In the genomic region with DNA sequence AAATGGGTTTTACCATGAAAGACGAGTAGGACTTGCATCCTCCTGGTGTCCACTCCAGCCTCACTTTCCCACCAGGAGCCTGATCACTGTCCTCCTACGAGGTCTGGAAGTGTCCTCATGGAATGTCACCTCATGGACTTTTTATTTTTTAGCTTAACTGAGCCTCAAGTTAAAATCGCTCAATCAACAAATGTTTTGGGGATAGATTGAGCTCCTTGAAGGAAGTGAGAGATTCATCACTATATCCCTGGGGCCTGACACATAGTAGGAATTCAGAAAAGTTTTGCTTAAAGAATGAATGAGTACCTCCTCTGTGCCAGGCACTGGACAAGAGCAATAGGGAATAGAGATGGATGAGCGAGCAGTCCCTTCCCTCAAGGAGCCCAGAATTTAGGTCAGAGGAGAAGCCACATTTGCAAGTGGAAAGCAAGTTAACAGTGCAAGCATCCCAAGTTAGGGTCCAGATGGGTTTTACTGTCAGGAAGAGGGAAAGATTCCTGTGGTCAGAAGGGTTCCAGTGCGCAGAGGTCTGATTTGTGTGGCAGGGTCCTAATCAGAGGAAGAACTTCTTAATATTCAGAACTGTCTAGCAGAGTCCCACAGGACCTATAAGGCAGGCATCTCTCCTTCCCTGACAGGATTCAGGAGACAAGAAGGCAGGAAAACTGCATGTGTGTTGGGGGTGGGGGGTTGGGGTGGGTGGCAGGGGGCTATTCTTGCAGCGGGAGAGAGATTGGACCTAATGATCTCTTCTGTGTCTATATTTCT, we compare ENCODE assay signal across 23 cellular contexts.
"Had no signal": no experiment of that assay in that cellular context is flagged by ENCODE, and none has a peak within 500 bp of the region (broad histone marks: within the 10 kb centered on the region; RNA-seq: fewer than 3 reads in every experiment).

No MANE protein-coding gene starts in this region.

- H3K27me3 ChIP-seq: SJSA1 had no signal

- H3K4me3 ChIP-seq: SJSA1 had no signal

- H3K27ac ChIP-seq: SJSA1 had no signal

- H3K9ac ChIP-seq: SK-N-SH had no signal

- DNase-seq: KBM-7, MV-4-11, NCI-H1048, NCI-H1105, NCI-H1417, NCI-H146, NCI-H1694 treated with DMSO at 0.1 percent for 48 hours, NCI-H2029, NCI-H2081 treated with DMSO at 0.1 percent for 48 hours, NCI-H2171, NCI-H226, NCI-H446, NCI-H510A, NCI-H524 treated with DMSO at 0.1 percent for 48 hours, NCI-H69, NCI-H774, Right ventricle myocardium superior, RPMI8226, SIG-M5, SK-N-SH, SW 1271 had no signal

- FAIRE-seq: RCC 7860 had no signal

- H3K36me3 ChIP-seq: SJSA1 had no signal

- H3K9me3 ChIP-seq: SJSA1, SK-N-SH had no signal

- H3K4me1 ChIP-seq: SJSA1 had no signal

- H3K4me2 ChIP-seq: SK-N-SH had no signal
